14 cellular contexts compared by ENCODE assay signal in genomic region chr16:68446941-68447675, GRCh38. TPM values are rescaled to one million over a fixed set of nuclear protein-coding genes. Genes with fewer than 3 reads are reported as not detected.
DNase-seq lines count a peak whose midpoint lies in the region; ATAC-seq, FAIRE-seq and TF ChIP-seq lines count a peak whose summit lies in the region.
"Had no signal": no experiment of that assay in that cellular context is flagged by ENCODE, and none has a peak within 500 bp of the region (broad histone marks: within the 10 kb centered on the region; RNA-seq: fewer than 3 reads in every experiment).

No MANE protein-coding gene starts in this region.

- H3K9ac ChIP-seq in H1 (replicated peaks in 1 of 4; ENCODE audit: extremely low read depth in 1 of 4, low read depth in 3 of 4, low read length in 3 of 4) (no peak overlapping the region), neuronal stem cell (ENCODE audit: low read depth, low read length, poor library complexity) (no peak overlapping the region)

- POLR2A ChIA-PET in H1 (lab: Charles Lee; ENCODE audit: partially characterized antibody) = no interaction called here
- POLR2A ChIA-PET in CD4-positive, alpha-beta T cell (lab: Charles Lee) = no interaction called here

- no peak overlapping the region for H4K91ac ChIP-seq in H1 (replicated peaks; ENCODE audit: insufficient read length, low read length)
- no peak overlapping the region for H4K91ac ChIP-seq in neuronal stem cell (ENCODE audit: low read depth, low read length, poor library complexity)

- peaks cover 2% of the 10 kb centered on the region for H3K9me3 Mint-ChIP-seq in CD4-positive, alpha-beta T cell
- H3K9me3 Mint-ChIP-seq: activated CD4-positive, alpha-beta T cell treated with anti-CD3 and anti-CD28 coated beads, Interleukin-2, amount 10 ng/mL, durations not matched to agents 7 days and 5 days had no signal

- H3K23ac ChIP-seq in H1 (ENCODE audit: insufficient read length) (no peak overlapping the region), neuronal stem cell (ENCODE audit: low read depth, low read length, poor library complexity) (peak overlapping the region; percentile 57)

- peaks cover 21% of the 10 kb centered on the region for H3K4me1 Mint-ChIP-seq in CD4-positive, alpha-beta T cell (ENCODE audit: low read depth)

- CTCF ChIA-PET in H1 (lab: Charles Lee; ENCODE audit: partially characterized antibody) = interaction anchor here (0.6 to 16.6 kb wide), 8 partner anchors 28 to 401 kb away, joined by 3 to 153 read pairs (median 6); no protein-coding TSS in a partner anchor
- CTCF ChIA-PET in CD4-positive, alpha-beta T cell (lab: Charles Lee) = no interaction called here

- no peak overlapping the region for H3K4me3 Mint-ChIP-seq in CD4-positive, alpha-beta T cell

- H3K27me3 ChIP-seq in H1 (replicated peaks in 1 of 4; ENCODE audit: control insufficient read depth in 3 of 4, extremely low read depth in 1 of 4, insufficient read depth in 3 of 4, low read length in 3 of 4) (peaks cover 16 to 26% (median 23%) of the 10 kb centered on the region in 4 experiments), neuronal stem cell (ENCODE audit: control insufficient read depth in 3 of 3, insufficient read depth in 3 of 3, low read depth in 1 of 3, low read length in 3 of 3) (peaks cover 3 to 39% (median 22%) of the 10 kb centered on the region in 3 experiments), HAP-1 (ENCODE audit: low read depth) (no peaks in the 10 kb centered on the region), left ventricle myocardium inferior (ENCODE audit: low read depth) (peaks cover 57% of the 10 kb centered on the region)
- peaks cover 39% of the 10 kb centered on the region for H3K27me3 ChIP-seq in CD4-positive, alpha-beta T cell (ENCODE audit: control insufficient read depth, insufficient read depth, low read length)

- no peaks in the 10 kb centered on the region for H3K36me3 ChIP-seq in H1 (ENCODE audit: control insufficient read depth in 2 of 4, insufficient read depth in 4 of 4, low read length in 3 of 4)
- H3K36me3 ChIP-seq in neuronal stem cell (replicated peaks in 1 of 2; ENCODE audit: control insufficient read depth in 2 of 2, insufficient read depth in 2 of 2, low read length in 2 of 2) = no peaks in the 10 kb centered on the region
- H3K36me3 ChIP-seq in HAP-1 (replicated peaks) = no peaks in the 10 kb centered on the region
- no peaks in the 10 kb centered on the region for H3K36me3 ChIP-seq in left ventricle myocardium inferior
- H3K36me3 ChIP-seq: heart right ventricle had no signal

- H2BK5ac ChIP-seq in H1 (ENCODE audit: low read depth, low read length) (no peak overlapping the region), neuronal stem cell (ENCODE audit: low read length) (peak overlapping the region; percentile 49)

- H3K56ac ChIP-seq in H1 (replicated peaks; ENCODE audit: insufficient read length, low read depth, low read length) = no peak overlapping the region

- no peaks in the 10 kb centered on the region for H3K9me3 ChIP-seq in H1 (ENCODE audit: insufficient read depth in 2 of 2, low read depth in 1 of 2, low read length in 1 of 2)
- no peaks in the 10 kb centered on the region for H3K9me3 ChIP-seq in neuronal stem cell (replicated peaks in 1 of 2; ENCODE audit: control insufficient read depth in 2 of 2, insufficient read depth in 1 of 2, low read depth in 1 of 2, low read length in 2 of 2)
- H3K9me3 ChIP-seq in HAP-1 = no peaks in the 10 kb centered on the region
- H3K9me3 ChIP-seq in left ventricle myocardium inferior (replicated peaks) = no peaks in the 10 kb centered on the region
- H3K9me3 ChIP-seq in CD4-positive, alpha-beta T cell (ENCODE audit: control insufficient read depth, low read length) = no peaks in the 10 kb centered on the region
- H3K9me3 ChIP-seq: heart right ventricle had no signal

- H3K4ac ChIP-seq in H1 (replicated peaks; ENCODE audit: insufficient read length, low read depth, low read length) (no peak overlapping the region), neuronal stem cell (ENCODE audit: low read length) (no peak overlapping the region)

- TF ChIP-seq EP300 in H1 (IDR thresholded peaks at IDR 0.05; ENCODE audit: borderline replicate concordance in 1 of 2, low read depth in 2 of 2, low read length in 2 of 2) = no peak

- H3K4me2 ChIP-seq in H1 (ENCODE audit: insufficient read depth in 1 of 2, low read depth in 2 of 2, low read length in 2 of 2) (peak overlapping the region; percentile 83 to 87), neuronal stem cell (ENCODE audit: insufficient read depth, low read length, poor library complexity, severe bottlenecking) (no peak overlapping the region)

- TF ChIP-seq RAD21 in H1 (IDR thresholded peaks at IDR 0.05 in 1 of 2, conservative IDR thresholded peaks at IDR 0.05 in 1 of 2; ENCODE audit: low read depth in 2 of 2, low read length in 2 of 2) = no peak

- H2AFZ ChIP-seq in H1 (ENCODE audit: low read length) (no peak overlapping the region), neuronal stem cell (ENCODE audit: low read length) (no peak overlapping the region)

- H3K36me3 Mint-ChIP-seq in CD4-positive, alpha-beta T cell (ENCODE audit: low read depth) = no peaks in the 10 kb centered on the region

- peaks cover 42% of the 10 kb centered on the region for H3K27me3 Mint-ChIP-seq in CD4-positive, alpha-beta T cell

- FAIRE-seq in H1 (lab: Jason Lieb, UNC) = no peak
- FAIRE-seq: K562, small intestine had no signal

- no peak overlapping the region for H4K8ac ChIP-seq in H1 (ENCODE audit: extremely low read depth, insufficient read depth, low read length)
- H4K8ac ChIP-seq in neuronal stem cell (ENCODE audit: low read depth, low read length) = no peak overlapping the region

- H3K79me1 ChIP-seq in H1 (ENCODE audit: low read depth, low read length) = no peaks in the 10 kb centered on the region
- H3K79me1 ChIP-seq in neuronal stem cell (ENCODE audit: low read depth, low read length) = no peaks in the 10 kb centered on the region

- no peak for TF ChIP-seq POLR2A in H1 (IDR thresholded peaks at IDR 0.05; ENCODE audit: control extremely low read depth in 1 of 2, low read depth in 2 of 2, low read length in 2 of 2)

- peaks cover 0 to 3% of the 10 kb centered on the region in 2 experiments for H4K20me1 ChIP-seq in H1 (replicated peaks in 1 of 2; ENCODE audit: control insufficient read depth in 1 of 2, insufficient read depth in 2 of 2, low read length in 2 of 2)

- H3K27ac ChIP-seq in H1 (ENCODE audit: low read depth, low read length) = no peak overlapping the region
- no peak overlapping the region for H3K27ac ChIP-seq in neuronal stem cell (replicated peaks; ENCODE audit: low read length)
- no peak overlapping the region for H3K27ac ChIP-seq in left ventricle myocardium inferior (replicated peaks)
- no peak overlapping the region for H3K27ac ChIP-seq in CD4-positive, alpha-beta T cell (ENCODE audit: low read depth, low read length)
- H3K27ac ChIP-seq: heart right ventricle had no signal

- ATAC-seq in CD4-positive, alpha-beta T cell (ENCODE audit: poor library complexity) = no peak

- peaks cover 0 to 12% (median 10%) of the 10 kb centered on the region in 4 experiments; a peak in 5 of 7 replicates for H3K4me1 ChIP-seq in H1 (replicated peaks in 1 of 4; ENCODE audit: control insufficient read depth in 3 of 4, insufficient read depth in 4 of 4, low read length in 3 of 4)
- peaks cover 4 to 10% of the 10 kb centered on the region in 2 donors for H3K4me1 ChIP-seq in neuronal stem cell (ENCODE audit: control insufficient read depth in 2 of 2, insufficient read depth in 1 of 2, low read depth in 1 of 2, low read length in 2 of 2)
- H3K4me1 ChIP-seq in HAP-1 = peaks cover 2% of the 10 kb centered on the region; the same call in 1 of the 2 replicates
- H3K4me1 ChIP-seq in left ventricle myocardium inferior = peaks cover 21% of the 10 kb centered on the region

- H3K27ac Mint-ChIP-seq in CD4-positive, alpha-beta T cell = no peak overlapping the region
- H3K27ac Mint-ChIP-seq: activated CD4-positive, alpha-beta T cell treated with anti-CD3 and anti-CD28 coated beads, Interleukin-2, amount 10 ng/mL, durations not matched to agents 7 days and 5 days had no signal

- H2BK15ac ChIP-seq in H1 (ENCODE audit: low read length) (no peak overlapping the region), neuronal stem cell (ENCODE audit: low read length) (no peak overlapping the region)

- H2AK5ac ChIP-seq in H1 (ENCODE audit: low read depth, low read length) (no peak overlapping the region), neuronal stem cell (ENCODE audit: low read depth, low read length) (no peak overlapping the region)

- H3K79me2 ChIP-seq in H1 (ENCODE audit: control insufficient read depth in 1 of 2, insufficient read depth in 2 of 2, low read length in 2 of 2) = no peaks in the 10 kb centered on the region

- H2BK120ac ChIP-seq in H1 (replicated peaks; ENCODE audit: low read depth, low read length) = no peak overlapping the region
- peak overlapping the region; percentile 17 for H2BK120ac ChIP-seq in neuronal stem cell (ENCODE audit: low read depth, low read length)

- H4K5ac ChIP-seq in H1 (ENCODE audit: insufficient read length, low read depth, low read length) = no peak overlapping the region

- no peak overlapping the region for H2BK20ac ChIP-seq in H1 (ENCODE audit: low read length)

- H3K4me3 ChIP-seq in H1 (ENCODE audit: extremely low read depth in 1 of 4, insufficient read depth in 2 of 4, low read depth in 3 of 4, low read length in 4 of 4) (peak overlapping the region in 2 of 4 experiments; percentile 7 to 58; a peak in 3 of 8 replicates), neuronal stem cell (ENCODE audit: low read length in 2 of 2) (no peak overlapping the region), HAP-1 (no peak overlapping the region), left ventricle myocardium inferior (no peak overlapping the region)

- TF ChIP-seq CTCF in H1 (IDR thresholded peaks at IDR 0.05; ENCODE audit: control extremely low read depth in 1 of 3, insufficient read depth in 1 of 3, low read depth in 1 of 3, low read length in 3 of 3) = no peak
- no peak for TF ChIP-seq CTCF in left ventricle myocardium inferior (IDR thresholded peaks at IDR 0.05; ENCODE audit: borderline replicate concordance)
- no peak for TF ChIP-seq CTCF in CD4-positive, alpha-beta T cell (IDR thresholded peaks at IDR 0.05)

- H3K18ac ChIP-seq in H1 (ENCODE audit: extremely low read depth, low read length) (no peak overlapping the region), neuronal stem cell (ENCODE audit: low read length) (peak overlapping the region; percentile 16)

- in situ Hi-C loops in HAP-1 (cut with MboI; ENCODE audit: low sequenced_read_pairs) = no loop called here

- H2BK12ac ChIP-seq in H1 (ENCODE audit: low read depth, low read length) (no peak overlapping the region), neuronal stem cell (ENCODE audit: low read length) (no peak overlapping the region)

- WGBS in H1 (ENCODE audit: extremely low coverage in 1 of 2, insufficient coverage in 1 of 2, insufficient read length in 1 of 2, insufficient replicate concordance in 2 of 2, low coverage in 1 of 2, low lambda C conversion rate in 2 of 2, missing lambda C conversion rate in 1 of 2), 2 experiments = 38% methylated on average over 27 of the region's 68 CpGs; no CpG with 5 or more reads in 1 of the 2 experiments
- no CpG with 5 or more reads among the region's 68 CpGs for WGBS in neuronal stem cell (ENCODE audit: extremely low coverage in 2 of 2, insufficient read length in 2 of 2, insufficient replicate concordance in 1 of 2), 2 donors

- DNase-seq in NCI-H1417 (lab: John Stamatoyannopoulos, UW) = peak; percentile 18 to 70 (median 65)
- no peak for DNase-seq in NCI-H1417 treated with DMSO at 0.1 percent for 48 hours (lab: John Stamatoyannopoulos, UW)
- DNase-seq in NCI-H1105 (lab: John Stamatoyannopoulos, UW) = peak; percentile 6
- DNase-seq in H1 (ENCODE audit: low read depth in 1 of 2, low spot score in 2 of 2) = peak in 1 of 2 experiments; percentile 52
- DNase-seq in neuronal stem cell (ENCODE audit: low spot score) = no peak
- DNase-seq in HAP-1 (ENCODE audit: low spot score in 2 of 2) = no peak
- DNase-seq in left ventricle myocardium inferior = no peak
- DNase-seq in CD4-positive, alpha-beta T cell = no peak
- DNase-seq: activated CD4-positive, alpha-beta T cell treated with anti-CD3 and anti-CD28 coated beads, Interleukin-2, amount 10 ng/mL, durations not matched to agents 7 days and 5 days; activated naive CD4-positive, alpha-beta T cell treated with anti-CD3 and anti-CD28 coated beads, Interleukin-2, amount 50 U/mL, for 16 hours; heart right ventricle; mesendoderm; small intestine had no signal

- H3K23me2 ChIP-seq in H1 (ENCODE audit: low read depth, low read length) = peaks cover 13% of the 10 kb centered on the region

- intact Hi-C loops in left ventricle myocardium inferior (cut with micrococcal nuclease) = no loop called here
- intact Hi-C loops in CD4-positive, alpha-beta T cell (cut with DNase I, micrococcal nuclease) = loop anchor here (5.0 to 10.0 kb wide), 3 partner anchors 50 to 860 kb away; partner anchors contain the start of gene PLA2G15 (in 1 of the 2)

- no peak overlapping the region for H3K14ac ChIP-seq in H1 (ENCODE audit: insufficient read length)
- H3K14ac ChIP-seq in neuronal stem cell (ENCODE audit: low read length) = no peak overlapping the region

RNA-seq across cellular contexts. Expression of gene SMPD3, which starts 1.2 kb away (rescaled TPM):
- 1.1 and 1.3 TPM in 2 replicates for total RNA-seq in H1 (2021; fragmentation: NEBNext Ultra II Directional; extraction: Animal tissue kit (Norgen Biotek cat#: 25700))
- polyA plus RNA-seq in H1 (2011; rRNA removed) = 0.39 and 0.55 TPM in 2 replicates
- 0.39 TPM for polyA plus RNA-seq in H1 (2011; cell fraction: cytosol; rRNA removed)
- 1.3 TPM for polyA plus RNA-seq in H1 (2011; cell fraction: nucleus; rRNA removed)
- polyA plus RNA-seq in H1 (2012, experiment 1 of 2) = 1.2 to 1.8 TPM (median 1.7 TPM) in 4 replicates
- polyA plus RNA-seq in H1 (2012, experiment 2 of 2) = 0.35 TPM
- 0.39 TPM for polyA plus RNA-seq in H1 (2013, experiment 1 of 2)
- 0.46 TPM for polyA plus RNA-seq in H1 (2013, experiment 2 of 2)
- polyA minus RNA-seq in H1 (2011; rRNA and poly(A)+ RNA removed) = 0.12 and 0.66 TPM in 2 replicates
- 1.6 TPM for polyA minus RNA-seq in H1 (2011; cell fraction: cytosol; rRNA and poly(A)+ RNA removed)
- 1.1 TPM for polyA minus RNA-seq in H1 (2011; cell fraction: nucleus; rRNA and poly(A)+ RNA removed)
- polyA plus RNA-seq in neuronal stem cell (2013, experiment 1 of 2) = 0.21 TPM
- 0.15 TPM for polyA plus RNA-seq in neuronal stem cell (2013, experiment 2 of 2)
- 0.16 TPM for total RNA-seq in left ventricle myocardium inferior
- total RNA-seq in CD4-positive, alpha-beta T cell = 1 to 10 TPM in 1 of 2 experiments, under 1 TPM in 1; 0.89 to 1.1 TPM

Comparison
In these comparisons a context has a peak if more than half of its experiments do, and no peak if none do; other contexts are left out.
1. DNase-seq: peak in NCI-H1417 (3 of 3) and NCI-H1105 (single experiment); none in NCI-H1417 treated with DMSO at 0.1 percent for 48 hours (single experiment), neuronal stem cell (single experiment), HAP-1 (0 of 2), left ventricle myocardium inferior (single experiment) and CD4-positive, alpha-beta T cell (0 of 10).